In the genomic region with DNA sequence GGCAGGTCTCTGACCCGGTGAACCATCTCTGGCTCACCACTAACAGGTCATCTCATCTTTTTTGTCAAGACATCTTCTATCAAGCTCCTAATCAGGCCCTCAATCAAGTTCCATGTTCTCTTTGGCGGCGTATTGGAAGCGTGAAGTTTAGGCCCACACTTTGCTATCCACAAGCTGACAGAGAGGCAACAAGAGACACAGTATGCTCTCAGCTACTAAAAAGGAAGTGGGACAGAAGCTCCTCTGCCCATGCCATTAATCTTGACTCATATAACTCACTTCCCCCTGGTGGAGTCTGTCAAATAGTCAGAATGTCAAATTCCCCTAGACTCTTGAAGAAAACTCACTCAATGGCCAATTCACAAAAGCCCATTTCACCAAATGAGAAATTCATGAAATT, we compare ENCODE assay signal across 8 cellular contexts.
DNase-seq lines count a peak whose midpoint lies in the region; ATAC-seq, FAIRE-seq and TF ChIP-seq lines count a peak whose summit lies in the region.

No MANE protein-coding gene starts in this region.

- peak overlapping the region in 2 of 4 donors; percentile 11 to 23 for H3K4me3 Mint-ChIP-seq in IgD-negative memory B cell
- H3K4me3 Mint-ChIP-seq in stimulated activated effector memory CD8-positive, alpha-beta T cell treated with anti-CD3 and anti-CD28 coated beads, Interleukin-12 subunit alpha, Interleukin-12 subunit beta, amount 100 ng/mL, for 72 hours = peak overlapping the region; percentile 40

- TF ChIP-seq EP300 in GM12878 (IDR thresholded peaks at IDR 0.05; ENCODE audit: borderline replicate concordance in 1 of 2, control insufficient read depth in 1 of 2, low read depth in 2 of 2, low read length in 2 of 2) = peak; percentile 61 to 88

- H4K20me1 ChIP-seq in GM12878 (ENCODE audit: control insufficient read depth, insufficient read depth) = no peaks in the 10 kb centered on the region

- peak; percentile 69 to 72 for ATAC-seq in activated CD4-positive, CD25-positive, alpha-beta regulatory T cell treated with anti-CD3 and anti-CD28 coated beads, Interleukin-2, amount 50 U/mL, for 24 hours
- peak; percentile 84 for ATAC-seq in GM21737 (IDR thresholded peaks at IDR 0.05; ENCODE audit: unreplicated experiment)
- ATAC-seq in GM12878 = peak; percentile 97
- peak; percentile 88 for ATAC-seq in stimulated activated effector memory CD8-positive, alpha-beta T cell treated with anti-CD3 and anti-CD28 coated beads, Interleukin-12 subunit alpha, Interleukin-12 subunit beta, amount 100 ng/mL, for 72 hours

- FAIRE-seq in GM12878 (lab: Jason Lieb, UNC) = peak; percentile 93

- no peak overlapping the region for H3K9ac ChIP-seq in GM12878 (ENCODE audit: control insufficient read depth, insufficient read depth, low read length)

- POLR2A ChIA-PET in GM12878 (lab: Charles Lee) = interaction anchor here (0.9 to 2.6 kb wide), 6 partner anchors 16 to 83 kb away, joined by 3 to 13 read pairs (median 7); partner anchors contain the start of gene ZFAND5

- peak in 1 of 3 experiments; percentile 21; a peak in 2 of 6 replicates for TF ChIP-seq CTCF in GM12878 (IDR thresholded peaks at IDR 0.05 in 2 of 3, conservative IDR thresholded peaks at IDR 0.05 in 1 of 3; ENCODE audit: control insufficient read depth in 2 of 3, extremely low read depth in 1 of 3, insufficient read depth in 1 of 3, low read depth in 3 of 3, low read length in 3 of 3)

- H3K27ac Mint-ChIP-seq in IgD-negative memory B cell = peak overlapping the region; percentile 1 to 80 (median 80)
- peak overlapping the region; percentile 89 for H3K27ac Mint-ChIP-seq in stimulated activated effector memory CD8-positive, alpha-beta T cell treated with anti-CD3 and anti-CD28 coated beads, Interleukin-12 subunit alpha, Interleukin-12 subunit beta, amount 100 ng/mL, for 72 hours

- 0 out of 2 replicates have a peak overlapping the region, but pooled peaks have one; percentile 30 for H2AFZ ChIP-seq in GM12878 (ENCODE audit: control insufficient read depth, low read depth, low read length)

- no peaks in the 10 kb centered on the region for H3K36me3 Mint-ChIP-seq in IgD-negative memory B cell
- H3K36me3 Mint-ChIP-seq in stimulated activated effector memory CD8-positive, alpha-beta T cell treated with anti-CD3 and anti-CD28 coated beads, Interleukin-12 subunit alpha, Interleukin-12 subunit beta, amount 100 ng/mL, for 72 hours = peaks cover 20% of the 10 kb centered on the region

- 5% methylated on average over 4 of the region's 4 CpGs for WGBS in GM12878 (ENCODE audit: insufficient coverage, insufficient replicate concordance, low lambda C conversion rate, missing lambda C conversion rate)

- H3K9me3 ChIP-seq in GM12878 (replicated peaks; ENCODE audit: control insufficient read depth, insufficient read depth, low read length) = no peaks in the 10 kb centered on the region

- in situ Hi-C loops in GM12878 (cut with MboI) = no loop called here

- peaks cover 15% of the 10 kb centered on the region for H3K4me1 ChIP-seq in GM12878 (ENCODE audit: control insufficient read depth, insufficient read depth, low read length)

- no peaks in the 10 kb centered on the region for H3K27me3 ChIP-seq in GM12878 (replicated peaks in 1 of 2; ENCODE audit: control insufficient read depth in 2 of 2, insufficient read depth in 2 of 2, low read length in 1 of 2)

- H3K36me3 ChIP-seq in GM12878 (ENCODE audit: control insufficient read depth in 2 of 2, insufficient read depth in 2 of 2, low read length in 1 of 2) = no peaks in the 10 kb centered on the region

- no TSS peak for BruUV-seq in GM12878 (replicated peaks; lab: Mats Ljungman, UMichigan)

- no peaks in the 10 kb centered on the region for H3K9me3 Mint-ChIP-seq in IgD-negative memory B cell
- peaks cover 3% of the 10 kb centered on the region for H3K9me3 Mint-ChIP-seq in stimulated activated effector memory CD8-positive, alpha-beta T cell treated with anti-CD3 and anti-CD28 coated beads, Interleukin-12 subunit alpha, Interleukin-12 subunit beta, amount 100 ng/mL, for 72 hours

- intact Hi-C loops in GM12878 (cut with micrococcal nuclease; ENCODE audit: unreplicated experiment) = loop anchor here (1.0 to 10.0 kb wide), 7 partner anchors 29 to 239 kb away; partner anchors contain the start of gene ZFAND5

- RAD21 ChIA-PET in GM12878 (lab: Charles Lee; ENCODE audit: unreplicated experiment) = interaction anchor here (0.6 to 3.9 kb wide), 22 partner anchors 16 to 239 kb away, joined by 3 to 43 read pairs (median 4); partner anchors contain the start of gene ZFAND5

- peak overlapping the region; percentile 79; the same call in 1 of the 2 replicates for H3K27ac ChIP-seq in GM12878 (ENCODE audit: control insufficient read depth, insufficient read depth)

- H3K27me3 Mint-ChIP-seq in IgD-negative memory B cell = no peaks in the 10 kb centered on the region

- H3K4me1 Mint-ChIP-seq in IgD-negative memory B cell = peaks cover 23 to 29% (median 26%) of the 10 kb centered on the region in 3 donors
- peaks cover 40% of the 10 kb centered on the region for H3K4me1 Mint-ChIP-seq in stimulated activated effector memory CD8-positive, alpha-beta T cell treated with anti-CD3 and anti-CD28 coated beads, Interleukin-12 subunit alpha, Interleukin-12 subunit beta, amount 100 ng/mL, for 72 hours

- TF ChIP-seq POLR2A in GM12878 (IDR thresholded peaks at IDR 0.05; ENCODE audit: low read depth, low read length) = no peak

- no peak for DNase-seq in activated CD4-positive, CD25-positive, alpha-beta regulatory T cell treated with anti-CD3 and anti-CD28 coated beads, Interleukin-2, amount 50 U/mL, for 72 hours
- peak; percentile 85 for DNase-seq in GM12878 (ENCODE audit: low read depth, low spot score)
- peak in 1 of 2 donors; percentile 61 for DNase-seq in stimulated activated effector memory CD8-positive, alpha-beta T cell treated with anti-CD3 and anti-CD28 coated beads, Interleukin-12 subunit alpha, Interleukin-12 subunit beta, amount 100 ng/mL, for 72 hours (ENCODE audit: low spot score in 2 of 2)
- no peak for DNase-seq in H4 (ENCODE audit: low spot score)
- DNase-seq in activated CD4-positive, CD25-positive, alpha-beta regulatory T cell (lab: John Stamatoyannopoulos, UW) = no peak

- H3K79me2 ChIP-seq in GM12878 (ENCODE audit: control insufficient read depth, insufficient read depth, low read length) = no peaks in the 10 kb centered on the region

- CTCF ChIA-PET in GM12878 (lab: Yijun Ruan, JAX) = interaction anchor here (1.0 to 6.2 kb wide), 9 partner anchors 15 to 149 kb away, joined by 3 to 46 read pairs (median 5); partner anchors contain the start of gene ZFAND5

- SMC1A ChIA-PET in GM12878 (lab: Charles Lee; ENCODE audit: uncharacterized antibody, unreplicated experiment) = interaction anchor here (0.8 to 5.8 kb wide), 23 partner anchors 10 to 167 kb away, joined by 3 to 73 read pairs (median 4); partner anchors contain the start of gene ZFAND5

- H3K4me2 ChIP-seq in GM12878 (ENCODE audit: control insufficient read depth, insufficient read depth) = no peak overlapping the region; the same call in 1 of the 2 replicates

- no peak overlapping the region for H3K4me3 ChIP-seq in GM12878

- TF ChIP-seq RAD21 in GM12878 (IDR thresholded peaks at IDR 0.05; ENCODE audit: insufficient read depth, low read depth, low read length) = peak; percentile 49

TF ChIP-seq in GM12878, 131 proteins besides CTCF, POLR2A, EP300 and RAD21 (continues in another document):
- no peak for TF ChIP-seq REST (IDR thresholded peaks at IDR 0.05; ENCODE audit: low read depth, low read length)
- no peak for TF ChIP-seq CBFB (IDR thresholded peaks at IDR 0.05; ENCODE audit: low read depth)
- TF ChIP-seq GABPA (IDR thresholded peaks at IDR 0.05; ENCODE audit: low read depth) = no peak
- TF ChIP-seq POLR2AphosphoS2 (IDR thresholded peaks at IDR 0.05; ENCODE audit: low read depth, low read length) = no peak
- no peak for TF ChIP-seq CEBPB (IDR thresholded peaks at IDR 0.05; ENCODE audit: borderline replicate concordance in 1 of 2, low read depth in 2 of 2, low read length in 2 of 2)
- peak; percentile 96 for TF ChIP-seq IRF4 (IDR thresholded peaks at IDR 0.05; ENCODE audit: low read depth, low read length)
- no peak for TF ChIP-seq ZNF274 (IDR thresholded peaks at IDR 0.05; ENCODE audit: insufficient read depth, insufficient read length)
- TF ChIP-seq SIX5 (IDR thresholded peaks at IDR 0.05; ENCODE audit: low read depth, low read length, severe bottlenecking) = no peak
